Comparison of ENCODE assay signal across 15 cellular contexts in the genomic region with DNA sequence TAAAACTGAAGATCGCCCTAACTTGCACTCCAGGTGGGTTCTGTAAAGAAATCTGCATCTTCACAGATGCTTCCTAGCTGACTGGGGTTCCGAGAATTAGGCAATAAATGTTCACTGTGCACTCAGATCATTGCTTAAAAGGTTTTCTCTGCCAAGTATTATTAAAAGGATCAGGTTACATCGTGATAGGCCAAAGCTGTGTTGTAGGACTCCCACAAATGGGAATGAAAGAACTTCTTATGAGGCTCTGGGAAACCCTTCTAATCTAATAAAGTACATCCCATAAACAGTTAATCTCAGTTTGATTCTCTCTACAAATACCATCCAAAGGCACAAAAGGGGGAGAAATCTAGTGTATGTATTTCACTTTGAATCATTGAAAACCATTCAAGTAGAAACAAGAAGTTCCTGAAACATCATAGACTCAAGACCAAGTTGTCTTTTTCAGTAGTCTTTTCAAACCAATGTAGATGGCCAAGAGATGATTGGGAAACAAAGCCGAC. TPM values are rescaled to one million over a fixed set of nuclear protein-coding genes. Genes with fewer than 3 reads are reported as not detected.
DNase-seq lines count a peak whose midpoint lies in the region; ATAC-seq and TF ChIP-seq lines count a peak whose summit lies in the region.
"Had no signal": no experiment of that assay in that cellular context is flagged by ENCODE, and none has a peak within 500 bp of the region (broad histone marks: within the 10 kb centered on the region; RNA-seq: fewer than 3 reads in every experiment).

No MANE protein-coding gene starts in this region.

- peaks cover 8% of the 10 kb centered on the region for H3K9me3 Mint-ChIP-seq in glutamatergic neuron (ENCODE audit: unreplicated experiment)

- DNase-seq in NCI-H1417 (lab: John Stamatoyannopoulos, UW) (peak in 2 of 3 experiments; percentile 29 to 49), NCI-H1417 treated with DMSO at 0.1 percent for 48 hours (lab: John Stamatoyannopoulos, UW) (no peak), NCI-H82 (lab: John Stamatoyannopoulos, UW) (peak; percentile 77), glutamatergic neuron (no peak), left lung (no peak), NCI-H2081 treated with DMSO at 0.1 percent for 48 hours (lab: John Stamatoyannopoulos, UW) (no peak), Karpas-422 (no peak)
- DNase-seq: activated T-cell treated with anti-CD3 and anti-CD28 coated beads, Interleukin-2, amount 50 U/mL, for 48 hours; MM.1S; mucosa of descending colon; posterior cingulate gyrus had no signal

- H3K4me1 Mint-ChIP-seq in glutamatergic neuron (ENCODE audit: low read depth, unreplicated experiment) = peaks cover 41% of the 10 kb centered on the region

- H3K4me3 ChIP-seq in left lung (no peak overlapping the region), Karpas-422 (ENCODE audit: low read length) (no peak overlapping the region)
- H3K4me3 ChIP-seq: mucosa of descending colon had no signal

- H3K27me3 ChIP-seq in left lung = peaks cover 59 to 68% of the 10 kb centered on the region in 2 donors
- no peaks in the 10 kb centered on the region for H3K27me3 ChIP-seq in Karpas-422 (ENCODE audit: low read length)

- H3K27ac ChIP-seq in left lung = no peak overlapping the region
- H3K27ac ChIP-seq in Karpas-422 (ENCODE audit: low read length) = no peak overlapping the region
- H3K27ac ChIP-seq: A549, gastroesophageal sphincter had no signal

- ATAC-seq in HG02610 (IDR thresholded peaks at IDR 0.05; ENCODE audit: unreplicated experiment) (peak; percentile 44), left lung (no peak)
- ATAC-seq: gastroesophageal sphincter had no signal

- H3K36me3 ChIP-seq in left lung (peaks cover 0 to 15% of the 10 kb centered on the region in 2 donors), Karpas-422 (ENCODE audit: insufficient read depth, low read length) (no peaks in the 10 kb centered on the region; the same call in 1 of the 2 replicates)

- H3K4me1 ChIP-seq in left lung (peaks cover 9 to 31% of the 10 kb centered on the region in 2 donors), Karpas-422 (ENCODE audit: low read length) (no peaks in the 10 kb centered on the region)
- H3K4me1 ChIP-seq: A549 had no signal

- no peak for TF ChIP-seq CTCF in glutamatergic neuron (IDR thresholded peaks at IDR 0.05; ENCODE audit: partially characterized antibody, unreplicated experiment)
- no peak for TF ChIP-seq CTCF in left lung (IDR thresholded peaks at IDR 0.05)

- H3K27ac Mint-ChIP-seq in glutamatergic neuron (ENCODE audit: unreplicated experiment) = peak overlapping the region; percentile 19

- peaks cover 9% of the 10 kb centered on the region; the same call in 1 of the 2 replicates for H4K20me1 ChIP-seq in Karpas-422 (ENCODE audit: insufficient read depth, low read depth, low read length)

- no peaks in the 10 kb centered on the region for H3K9me2 ChIP-seq in Karpas-422 (replicated peaks; ENCODE audit: insufficient read depth, low read length)

- intact Hi-C loops in left lung (cut with DNase I) = no loop called here

- peaks cover 6% of the 10 kb centered on the region for H3K36me3 Mint-ChIP-seq in glutamatergic neuron (ENCODE audit: unreplicated experiment)

- H3K9ac ChIP-seq in Karpas-422 (ENCODE audit: low read length) = no peak overlapping the region

- H2AFZ ChIP-seq in Karpas-422 (ENCODE audit: low read length) = no peak overlapping the region

- peaks cover 19% of the 10 kb centered on the region for H3K27me3 Mint-ChIP-seq in glutamatergic neuron (ENCODE audit: unreplicated experiment)

- no peaks in the 10 kb centered on the region for H3K79me2 ChIP-seq in Karpas-422 (ENCODE audit: low read length)

- H3K9me3 ChIP-seq in left lung (no peaks in the 10 kb centered on the region), Karpas-422 (ENCODE audit: low read length) (no peaks in the 10 kb centered on the region)
- H3K9me3 ChIP-seq: A549, gastroesophageal sphincter, mucosa of descending colon had no signal

- H3K4me2 ChIP-seq in Karpas-422 (ENCODE audit: low read depth, low read length, poor library complexity, severe bottlenecking) = no peak overlapping the region

- peak overlapping the region; percentile 68 for H3K4me3 Mint-ChIP-seq in glutamatergic neuron (ENCODE audit: unreplicated experiment)

RNA-seq across cellular contexts. Expression of a gene that starts 7.1 kb away (rescaled TPM):
- total RNA-seq in glutamatergic neuron (ENCODE audit: unreplicated experiment) (125 TPM), left lung (not detected)
- total RNA-seq in Karpas-422 (2014; rRNA removed; shearing (Covaris generic); ENCODE audit: low replicate concordance) = not detected in 2 replicates
- total RNA-seq: astrocyte, mucosa of descending colon had no signal

RNA-seq across cellular contexts. Expression of a gene that starts 48.5 kb away (rescaled TPM):
- total RNA-seq in glutamatergic neuron (ENCODE audit: unreplicated experiment) = 16.7 TPM
- total RNA-seq in left lung = 1 to 10 TPM; 7.1 to 9.6 TPM
- 15.5 and 27.7 TPM in 2 replicates for total RNA-seq in Karpas-422 (2014; rRNA removed; shearing (Covaris generic); ENCODE audit: low replicate concordance)

Comparison
In these comparisons a context has a peak if more than half of its experiments do, and no peak if none do; other contexts are left out.
1. DNase-seq: peak in NCI-H1417 (2 of 3) and NCI-H82 (single experiment); none in NCI-H1417 treated with DMSO at 0.1 percent for 48 hours (single experiment), glutamatergic neuron (single experiment), left lung (0 of 2), NCI-H2081 treated with DMSO at 0.1 percent for 48 hours (single experiment) and Karpas-422 (single experiment).
2. RNA of a gene that starts 7.1 kb away (total RNA-seq): 125 TPM in glutamatergic neuron (single experiment); not detected in Karpas-422 and not detected in left lung; every median in the first group is over 100 times any median in the second.